10 cellular contexts compared by ENCODE assay signal in genomic region chr15:74403981-74404563, GRCh38. TPM values are rescaled to one million over a fixed set of nuclear protein-coding genes. Genes with fewer than 3 reads are reported as not detected.
DNase-seq lines count a peak whose midpoint lies in the region; ATAC-seq lines count a peak whose summit lies in the region.
"Had no signal": no experiment of that assay in that cellular context is flagged by ENCODE, and none has a peak within 500 bp of the region (broad histone marks: within the 10 kb centered on the region; RNA-seq: fewer than 3 reads in every experiment).

No MANE protein-coding gene starts in this region.

- intact Hi-C loops in activated T-helper 1 cell treated with anti-CD3 and anti-CD28 coated beads, Interleukin-12 subunit alpha, Interleukin-12 subunit beta, Interleukin-2, Interleukin-4 antibody, amounts not matched to agents 30 ng/mL and 10 ng/mL and 1 ng/mL, durations not matched to agents 14 hours and 24 hours and 36 hours (cut with micrococcal nuclease) = loop anchor here (1.0 kb wide), 5 partner anchors 21 to 57 kb away; partner anchors contain the start of gene UBL7

- ATAC-seq in HG03135 (IDR thresholded peaks at IDR 0.05; ENCODE audit: unreplicated experiment) = peak; percentile 32

- peaks cover 28% of the 10 kb centered on the region for H3K36me3 Mint-ChIP-seq in activated T-helper 1 cell treated with anti-CD3 and anti-CD28 coated beads, Interleukin-12 subunit alpha, Interleukin-12 subunit beta, Interleukin-2, Interleukin-4 antibody, amounts not matched to agents 30 ng/mL and 10 ng/mL and 1 ng/mL, durations not matched to agents 14 hours and 24 hours and 36 hours (ENCODE audit: low read depth)

- no peaks in the 10 kb centered on the region for H3K9me3 Mint-ChIP-seq in activated T-helper 1 cell treated with anti-CD3 and anti-CD28 coated beads, Interleukin-12 subunit alpha, Interleukin-12 subunit beta, Interleukin-2, Interleukin-4 antibody, amounts not matched to agents 30 ng/mL and 10 ng/mL and 1 ng/mL, durations not matched to agents 14 hours and 24 hours and 36 hours

- peak overlapping the region; percentile 85 for H3K27ac Mint-ChIP-seq in activated T-helper 1 cell treated with anti-CD3 and anti-CD28 coated beads, Interleukin-12 subunit alpha, Interleukin-12 subunit beta, Interleukin-2, Interleukin-4 antibody, amounts not matched to agents 30 ng/mL and 10 ng/mL and 1 ng/mL, durations not matched to agents 14 hours and 24 hours and 36 hours

- no peaks in the 10 kb centered on the region for H3K27me3 Mint-ChIP-seq in activated T-helper 1 cell treated with anti-CD3 and anti-CD28 coated beads, Interleukin-12 subunit alpha, Interleukin-12 subunit beta, Interleukin-2, Interleukin-4 antibody, amounts not matched to agents 30 ng/mL and 10 ng/mL and 1 ng/mL, durations not matched to agents 14 hours and 24 hours and 36 hours (ENCODE audit: insufficient read depth)

- DNase-seq in stimulated activated CD4-positive, alpha-beta T cell treated with anti-CD3 and anti-CD28 coated beads, Interleukin-12 subunit alpha, Interleukin-12 subunit beta, amount 100 ng/mL, for 4 hours = peak; percentile 47
- DNase-seq in stimulated activated CD4-positive, alpha-beta T cell treated with anti-CD3 and anti-CD28 coated beads, Interleukin-4, amount 100 ng/mL, for 24 hours = no peak
- DNase-seq in activated T-helper 1 cell treated with anti-CD3 and anti-CD28 coated beads, Interleukin-12 subunit alpha, Interleukin-12 subunit beta, Interleukin-2, Interleukin-4 antibody, amounts not matched to agents 30 ng/mL and 10 ng/mL and 1 ng/mL, durations not matched to agents 14 hours and 24 hours and 36 hours (ENCODE audit: low spot score) = no peak
- DNase-seq in superior temporal gyrus (ENCODE audit: extremely low spot score) = peak; percentile 57
- no peak for DNase-seq in HK-2 (ENCODE audit: unreplicated experiment)
- DNase-seq in NCI-H524 (lab: John Stamatoyannopoulos, UW) = no peak
- DNase-seq in NCI-H146 treated with DMSO at 0.1 percent for 48 hours (lab: John Stamatoyannopoulos, UW; ENCODE audit: unreplicated experiment) = no peak
- DNase-seq: DMS 273 treated with DMSO at 0.1 percent for 48 hours had no signal

- H3K4me1 Mint-ChIP-seq in activated T-helper 1 cell treated with anti-CD3 and anti-CD28 coated beads, Interleukin-12 subunit alpha, Interleukin-12 subunit beta, Interleukin-2, Interleukin-4 antibody, amounts not matched to agents 30 ng/mL and 10 ng/mL and 1 ng/mL, durations not matched to agents 14 hours and 24 hours and 36 hours (ENCODE audit: low read depth) = peaks cover 79% of the 10 kb centered on the region

- peak overlapping the region; percentile 46 for H3K4me3 Mint-ChIP-seq in activated T-helper 1 cell treated with anti-CD3 and anti-CD28 coated beads, Interleukin-12 subunit alpha, Interleukin-12 subunit beta, Interleukin-2, Interleukin-4 antibody, amounts not matched to agents 30 ng/mL and 10 ng/mL and 1 ng/mL, durations not matched to agents 14 hours and 24 hours and 36 hours

RNA-seq across cellular contexts. Expression of gene SEMA7A, which starts 29.7 kb away (rescaled TPM):
- total RNA-seq in activated T-helper 1 cell treated with anti-CD3 and anti-CD28 coated beads, Interleukin-12 subunit alpha, Interleukin-12 subunit beta, Interleukin-2, Interleukin-4 antibody, amounts not matched to agents 30 ng/mL and 10 ng/mL and 1 ng/mL, durations not matched to agents 14 hours and 24 hours and 36 hours = 102 TPM in 2 replicates

RNA-seq across cellular contexts. Expression of gene CYP11A1, which starts 36.6 kb away (rescaled TPM):
- total RNA-seq in activated T-helper 1 cell treated with anti-CD3 and anti-CD28 coated beads, Interleukin-12 subunit alpha, Interleukin-12 subunit beta, Interleukin-2, Interleukin-4 antibody, amounts not matched to agents 30 ng/mL and 10 ng/mL and 1 ng/mL, durations not matched to agents 14 hours and 24 hours and 36 hours = not detected in 2 replicates
- total RNA-seq: LHCN-M2 had no signal

RNA-seq across cellular contexts. Expression of gene UBL7, which starts 56.9 kb away (rescaled TPM):
- total RNA-seq in activated T-helper 1 cell treated with anti-CD3 and anti-CD28 coated beads, Interleukin-12 subunit alpha, Interleukin-12 subunit beta, Interleukin-2, Interleukin-4 antibody, amounts not matched to agents 30 ng/mL and 10 ng/mL and 1 ng/mL, durations not matched to agents 14 hours and 24 hours and 36 hours = 55.4 and 56.0 TPM in 2 replicates

Comparison
In these comparisons a context has a peak if more than half of its experiments do, and no peak if none do; other contexts are left out.
1. DNase-seq: peak in stimulated activated CD4-positive, alpha-beta T cell treated with anti-CD3 and anti-CD28 coated beads, Interleukin-12 subunit alpha, Interleukin-12 subunit beta, amount 100 ng/mL, for 4 hours (single experiment) and superior temporal gyrus (single experiment); none in stimulated activated CD4-positive, alpha-beta T cell treated with anti-CD3 and anti-CD28 coated beads, Interleukin-4, amount 100 ng/mL, for 24 hours (single experiment), activated T-helper 1 cell treated with anti-CD3 and anti-CD28 coated beads, Interleukin-12 subunit alpha, Interleukin-12 subunit beta, Interleukin-2, Interleukin-4 antibody, amounts not matched to agents 30 ng/mL and 10 ng/mL and 1 ng/mL, durations not matched to agents 14 hours and 24 hours and 36 hours (single experiment), HK-2 (single experiment), NCI-H524 (0 of 2) and NCI-H146 treated with DMSO at 0.1 percent for 48 hours (single experiment).